8 cellular contexts compared by ENCODE assay signal in genomic region chr7:140304071-140304799, GRCh38.
DNase-seq lines count a peak whose midpoint lies in the region; ATAC-seq, FAIRE-seq and TF ChIP-seq lines count a peak whose summit lies in the region.

No MANE protein-coding gene starts in this region.

- POLR2A ChIA-PET in WTC11 (lab: Charles Lee): interaction anchor here (0.6 kb wide), 1 partner anchor 1534 kb away, joined by 3 read pairs; no protein-coding TSS in a partner anchor

- TF ChIP-seq CTCF in WTC11 (IDR thresholded peaks at IDR 0.05): no peak
- no peak for TF ChIP-seq CTCF in endothelial cell (IDR thresholded peaks at IDR 0.05; ENCODE audit: unreplicated experiment)

- H3K27ac Mint-ChIP-seq in WTC11 (no peak overlapping the region), endothelial cell (ENCODE audit: unreplicated experiment) (no peak overlapping the region)

- H3K4me1 Mint-ChIP-seq in WTC11: peaks cover 3% of the 10 kb centered on the region
- H3K4me1 Mint-ChIP-seq in endothelial cell (ENCODE audit: unreplicated experiment): no peaks in the 10 kb centered on the region

- ATAC-seq in HG03159 (IDR thresholded peaks at IDR 0.05; ENCODE audit: unreplicated experiment) (peak; percentile 66), WTC11 (peak; percentile 67), HG03469 (IDR thresholded peaks at IDR 0.05; ENCODE audit: unreplicated experiment) (no peak), HG03039 (IDR thresholded peaks at IDR 0.05; ENCODE audit: unreplicated experiment) (no peak)

- DNase-seq in GM12891 (ENCODE audit: insufficient read length, low spot score): peak; percentile 47
- no peak for DNase-seq in WTC11 (ENCODE audit: low spot score)
- DNase-seq in erythroblast (lab: John Stamatoyannopoulos, UW): peak; percentile 60 to 64
- DNase-seq in renal cortical epithelial cell (ENCODE audit: low read depth): peak; percentile 45
- DNase-seq in endothelial cell (ENCODE audit: low spot score): no peak

- CTCF ChIA-PET in WTC11 (lab: Charles Lee): interaction anchor here (0.6 to 1.3 kb wide), 6 partner anchors 129 to 1374 kb away, joined by 3 to 6 read pairs (median 3); no protein-coding TSS in a partner anchor

- TF ChIP-seq POLR2A in GM12891 (IDR thresholded peaks at IDR 0.05; ENCODE audit: low read depth, low read length) (no peak), erythroblast (IDR thresholded peaks at IDR 0.05; ENCODE audit: low read length) (no peak)

- H3K4me3 Mint-ChIP-seq in WTC11 (no peak overlapping the region), endothelial cell (ENCODE audit: unreplicated experiment) (no peak overlapping the region)

- H3K36me3 Mint-ChIP-seq in WTC11 (no peaks in the 10 kb centered on the region), endothelial cell (ENCODE audit: low read depth, unreplicated experiment) (no peaks in the 10 kb centered on the region)

- H3K27me3 Mint-ChIP-seq in WTC11 (ENCODE audit: low read depth) (no peaks in the 10 kb centered on the region), endothelial cell (ENCODE audit: unreplicated experiment) (peaks cover under 1% of the 10 kb centered on the region)

- H3K9me3 Mint-ChIP-seq in WTC11 (no peaks in the 10 kb centered on the region), endothelial cell (ENCODE audit: unreplicated experiment) (no peaks in the 10 kb centered on the region)

- FAIRE-seq in GM12891 (lab: Jason Lieb, UNC): peak; percentile 45

TF ChIP-seq in GM12891, 5 proteins besides CTCF, POLR2A, EP300 and RAD21:
- TF ChIP-seq POU2F2 (IDR thresholded peaks at IDR 0.05; ENCODE audit: low read depth, low read length) (peak; percentile 73; the same call in 1 of the 2 replicates), SPI1 (IDR thresholded peaks at IDR 0.05; ENCODE audit: low read depth, low read length) (no peak)

TF ChIP-seq in WTC11, 78 proteins besides CTCF, POLR2A, EP300 and RAD21:
- no peak for TF ChIP-seq CREM (CRISPR knock-in tag; IDR thresholded peaks at IDR 0.05)
TF ChIP-seq in WTC11: peak in this region for 0.

Comparison
In these comparisons a context has a peak if more than half of its experiments do, and no peak if none do; other contexts are left out.
1. DNase-seq: peak in GM12891 (single experiment), erythroblast (2 of 2) and renal cortical epithelial cell (single experiment); none in WTC11 (single experiment) and endothelial cell (single experiment).
2. ATAC-seq: peak in HG03159 (single experiment) and WTC11 (single experiment); none in HG03469 (single experiment) and HG03039 (single experiment).